17 cellular contexts compared by ENCODE assay signal in the genomic region with DNA sequence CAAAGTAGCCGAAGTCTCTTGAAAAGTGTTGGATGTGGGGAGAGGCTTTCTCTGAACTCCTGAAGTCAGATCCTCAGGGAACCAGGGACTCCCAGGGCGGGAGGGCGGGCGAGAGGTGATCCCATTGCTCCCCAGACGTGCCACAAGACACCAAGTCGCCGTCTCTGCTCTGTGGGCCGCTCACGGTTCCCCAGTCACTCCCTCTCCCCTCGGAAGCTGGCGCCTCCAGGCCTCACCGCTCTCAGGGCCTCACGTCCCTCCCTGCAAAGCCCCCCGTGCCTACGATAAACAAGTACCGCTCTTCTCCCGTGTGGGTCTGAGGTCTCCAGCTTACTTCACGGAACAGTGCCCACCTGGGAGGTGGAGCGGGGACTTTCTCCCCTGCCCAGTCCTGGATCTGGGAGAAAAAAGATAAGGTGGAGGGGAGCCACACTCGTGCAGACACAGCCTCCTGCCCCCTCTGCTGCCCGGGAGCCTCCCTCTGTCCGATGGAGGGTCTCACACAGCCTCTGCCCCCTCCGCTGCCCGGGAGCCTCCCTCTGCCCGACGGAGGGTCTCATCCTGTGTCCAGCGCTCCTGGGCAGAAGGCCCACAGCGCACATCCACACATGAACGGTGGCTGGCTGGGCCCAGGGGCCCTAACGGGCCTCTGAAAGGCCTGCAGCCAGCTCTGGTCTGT. TPM values are rescaled to one million over a fixed set of nuclear protein-coding genes. Genes with fewer than 3 reads are reported as not detected.
DNase-seq lines count a peak whose midpoint lies in the region; ATAC-seq and TF ChIP-seq lines count a peak whose summit lies in the region.
"Had no signal": no experiment of that assay in that cellular context is flagged by ENCODE, and none has a peak within 500 bp of the region (broad histone marks: within the 10 kb centered on the region; RNA-seq: fewer than 3 reads in every experiment).

No MANE protein-coding gene starts in this region.

- no peak overlapping the region for H3K27ac ChIP-seq in right cardiac atrium (ENCODE audit: low read length)
- H3K27ac ChIP-seq in neuronal stem cell (replicated peaks; ENCODE audit: low read length): no peak overlapping the region
- H3K27ac ChIP-seq in upper lobe of right lung: peak overlapping the region; percentile 68
- H3K27ac ChIP-seq: KMS-11, SJCRH30 had no signal

- H3K36me3 ChIP-seq in neuronal stem cell (replicated peaks in 1 of 2; ENCODE audit: control insufficient read depth in 2 of 2, insufficient read depth in 2 of 2, low read length in 2 of 2) (no peaks in the 10 kb centered on the region), upper lobe of right lung (no peaks in the 10 kb centered on the region)
- H3K36me3 ChIP-seq: SJCRH30 had no signal

- no peak overlapping the region for H4K8ac ChIP-seq in neuronal stem cell (ENCODE audit: low read depth, low read length)

- no peak overlapping the region for H3K9ac ChIP-seq in neuronal stem cell (ENCODE audit: low read depth, low read length, poor library complexity)
- H3K9ac ChIP-seq: KMS-11 had no signal

- POLR2A ChIA-PET in GM10248 (lab: Yijun Ruan, JAX): no interaction called here

- H3K27ac Mint-ChIP-seq in chondrocyte (ENCODE audit: unreplicated experiment): peak overlapping the region; percentile 27
- H3K27ac Mint-ChIP-seq: CD8-positive, alpha-beta memory T cell had no signal

- CTCF ChIA-PET in GM10248 (lab: Yijun Ruan, JAX): no interaction called here

- H2BK120ac ChIP-seq in neuronal stem cell (ENCODE audit: low read depth, low read length): no peak overlapping the region

- H3K4ac ChIP-seq in neuronal stem cell (ENCODE audit: low read length): no peak overlapping the region

- H2AK5ac ChIP-seq in neuronal stem cell (ENCODE audit: low read depth, low read length): peak overlapping the region; percentile 46

- H3K18ac ChIP-seq in neuronal stem cell (ENCODE audit: low read length): peak overlapping the region; percentile 71

- H3K14ac ChIP-seq in neuronal stem cell (ENCODE audit: low read length): peak overlapping the region; percentile 21

- WGBS in right cardiac atrium: 82% methylated on average over 30 of the region's 30 CpGs
- WGBS in neuronal stem cell (ENCODE audit: extremely low coverage in 2 of 2, insufficient read length in 2 of 2, insufficient replicate concordance in 1 of 2), 2 donors: no CpG with 5 or more reads among the region's 30 CpGs

- no peak overlapping the region for H4K91ac ChIP-seq in neuronal stem cell (ENCODE audit: low read depth, low read length, poor library complexity)

- no peak for TF ChIP-seq CTCF in chondrocyte (IDR thresholded peaks at IDR 0.05)
- TF ChIP-seq CTCF in upper lobe of right lung (IDR thresholded peaks at IDR 0.05): no peak
- TF ChIP-seq CTCF in GM10248 (IDR thresholded peaks at IDR 0.05; ENCODE audit: control extremely low read depth, extremely low read depth, low read depth, missing control alignments): no peak

- H3K9me3 ChIP-seq in right cardiac atrium (ENCODE audit: control insufficient read depth, low read length) (no peaks in the 10 kb centered on the region), neuronal stem cell (replicated peaks in 1 of 2; ENCODE audit: control insufficient read depth in 2 of 2, insufficient read depth in 1 of 2, low read depth in 1 of 2, low read length in 2 of 2) (peaks cover 5 to 8% of the 10 kb centered on the region in 2 donors), upper lobe of right lung (no peaks in the 10 kb centered on the region)
- H3K9me3 ChIP-seq: SJCRH30 had no signal

- no peak overlapping the region for H3K23ac ChIP-seq in neuronal stem cell (ENCODE audit: low read depth, low read length, poor library complexity)

- DNase-seq in right cardiac atrium (peak; percentile 4 to 33 (median 24)), cardiac septum (ENCODE audit: low spot score) (no peak), chondrocyte (ENCODE audit: low spot score) (no peak), neuronal stem cell (ENCODE audit: low spot score) (no peak), upper lobe of right lung (no peak), A172 (ENCODE audit: low spot score) (no peak), GM10248 (ENCODE audit: extremely low spot score) (no peak)
- DNase-seq in stimulated activated CD4-positive, alpha-beta T cell treated with anti-CD3 and anti-CD28 coated beads, Interleukin-2, amount 100 ng/mL, for 48 hours: no peak
- DNase-seq: C1 segment of cervical spinal cord; CD8-positive, alpha-beta memory T cell; DMS79 treated with DMSO at 0.1 percent for 48 hours; NCI-H1417 treated with DMSO at 0.1 percent for 48 hours; NCI-H187 treated with DMSO at 0.1 percent for 48 hours; NCI-H524 treated with DMSO at 0.1 percent for 48 hours; RPMI8226; SJCRH30 had no signal

- H3K9me3 Mint-ChIP-seq in chondrocyte (ENCODE audit: low read depth): peaks cover 5% of the 10 kb centered on the region

- H3K4me2 ChIP-seq in neuronal stem cell (ENCODE audit: insufficient read depth, low read length, poor library complexity, severe bottlenecking): no peak overlapping the region
- H3K4me2 ChIP-seq: KMS-11 had no signal

- H3K4me3 ChIP-seq in right cardiac atrium (ENCODE audit: low read length) (no peak overlapping the region), neuronal stem cell (ENCODE audit: low read length in 2 of 2) (no peak overlapping the region), upper lobe of right lung (peak overlapping the region; percentile 3)
- H3K4me3 ChIP-seq: SJCRH30 had no signal

- H2BK15ac ChIP-seq in neuronal stem cell (ENCODE audit: low read length): no peak overlapping the region

- peaks cover 6% of the 10 kb centered on the region for H3K36me3 Mint-ChIP-seq in chondrocyte (ENCODE audit: low read depth)
- H3K36me3 Mint-ChIP-seq: CD8-positive, alpha-beta memory T cell had no signal

- intact Hi-C loops in right cardiac atrium (cut with DNase I): loop anchor here in 1 of 4 donors (10.0 kb wide), 1 partner anchor 92 kb away; no protein-coding TSS in a partner anchor
- intact Hi-C loops in cardiac septum (cut with DNase I): no loop called here
- intact Hi-C loops in upper lobe of right lung (cut with DNase I): no loop called here

- no peak overlapping the region for H2AFZ ChIP-seq in neuronal stem cell (ENCODE audit: low read length)

- H3K79me1 ChIP-seq in neuronal stem cell (ENCODE audit: low read depth, low read length): peaks cover 3% of the 10 kb centered on the region

- H2BK12ac ChIP-seq in neuronal stem cell (ENCODE audit: low read length): peak overlapping the region; percentile 10

- H3K4me1 ChIP-seq in right cardiac atrium (ENCODE audit: control insufficient read depth, insufficient read depth, low read length) (peaks cover 1% of the 10 kb centered on the region), neuronal stem cell (ENCODE audit: control insufficient read depth in 2 of 2, insufficient read depth in 1 of 2, low read depth in 1 of 2, low read length in 2 of 2) (peaks cover 2 to 5% of the 10 kb centered on the region in 2 donors), upper lobe of right lung (peaks cover 28% of the 10 kb centered on the region)

- H3K27me3 Mint-ChIP-seq in chondrocyte (ENCODE audit: low read depth): no peaks in the 10 kb centered on the region

- H3K4me3 Mint-ChIP-seq in chondrocyte (ENCODE audit: unreplicated experiment): no peak overlapping the region

- ATAC-seq in right cardiac atrium: no peak
- no peak for ATAC-seq in upper lobe of right lung

- H3K27me3 ChIP-seq in right cardiac atrium (ENCODE audit: control insufficient read depth, insufficient read depth) (no peaks in the 10 kb centered on the region), neuronal stem cell (ENCODE audit: control insufficient read depth in 3 of 3, insufficient read depth in 3 of 3, low read depth in 1 of 3, low read length in 3 of 3) (no peaks in the 10 kb centered on the region), upper lobe of right lung (no peaks in the 10 kb centered on the region)
- H3K27me3 ChIP-seq: SJCRH30 had no signal

- H3K4me1 Mint-ChIP-seq in chondrocyte (ENCODE audit: low read depth): peaks cover 40% of the 10 kb centered on the region

- no peak overlapping the region for H2BK5ac ChIP-seq in neuronal stem cell (ENCODE audit: low read length)

RNA-seq across cellular contexts. Expression of gene GAS6, which starts 50.7 kb away (rescaled TPM):
- total RNA-seq in right cardiac atrium: 100 to 1,000 TPM; 197 to 213 (median 202) TPM
- polyA plus RNA-seq in right cardiac atrium: 273 TPM
- total RNA-seq in cardiac septum: 201 TPM
- 83.7 to 113 TPM (median 111 TPM) in 3 replicates for total RNA-seq in chondrocyte
- 34.2 TPM for polyA plus RNA-seq in neuronal stem cell (2013, experiment 1 of 2)
- polyA plus RNA-seq in neuronal stem cell (2013, experiment 2 of 2): 33.8 TPM
- 197 TPM for total RNA-seq in upper lobe of right lung
- total RNA-seq in A172 (2014; rRNA removed; shearing (Covaris generic)): 30.7 and 55.3 TPM in 2 replicates

RNA-seq across cellular contexts. Expression of gene TMEM255B, which starts 54.2 kb away (rescaled TPM):
- total RNA-seq in right cardiac atrium (1 to 10 TPM; 6.2 to 9.9 (median 8.8) TPM), cardiac septum (10.7 TPM), chondrocyte (2.6 to 7.1 TPM (median 5.2 TPM) in 3 replicates), upper lobe of right lung (43.6 TPM)
- 7.8 TPM for polyA plus RNA-seq in right cardiac atrium
- polyA plus RNA-seq in neuronal stem cell (2013, experiment 1 of 2): 2.5 TPM
- polyA plus RNA-seq in neuronal stem cell (2013, experiment 2 of 2): 2.2 TPM
- 1.8 and 2.3 TPM in 2 replicates for total RNA-seq in A172 (2014; rRNA removed; shearing (Covaris generic))
- total RNA-seq: SJCRH30 had no signal
- polyA plus RNA-seq: CD8-positive, alpha-beta memory T cell had no signal

Comparison
In these comparisons a context has a peak if more than half of its experiments do, and no peak if none do; other contexts are left out.
1. DNase-seq: peak in right cardiac atrium (3 of 3); none in cardiac septum (single experiment), chondrocyte (single experiment), neuronal stem cell (single experiment), upper lobe of right lung (single experiment), A172 (single experiment), GM10248 (single experiment) and stimulated activated CD4-positive, alpha-beta T cell treated with anti-CD3 and anti-CD28 coated beads, Interleukin-2, amount 100 ng/mL, for 48 hours (0 of 2).